Comparison of ENCODE assay signal across 8 cellular contexts in genomic region chr2:99490088-99491065, GRCh38. TPM values are rescaled to one million over a fixed set of nuclear protein-coding genes. Genes with fewer than 3 reads are reported as not detected.
DNase-seq lines count a peak whose midpoint lies in the region; ATAC-seq and TF ChIP-seq lines count a peak whose summit lies in the region.

No MANE protein-coding gene starts in this region.

- in situ Hi-C loops in Panc1 (cut with HindIII; ENCODE audit: low pct_unique_long_range_greater_than_20kb, low sequenced_read_pairs) = no loop called here

- CTCF ChIA-PET in Panc1 (lab: Charles Lee) = interaction anchor here (1.9 kb wide), 1 partner anchor 153 kb away, joined by 4 read pairs; the partner anchor contains the start of gene EIF5B

- peak; percentile 77 for DNase-seq in DMS79 (lab: John Stamatoyannopoulos, UW)
- peak; percentile 78 for DNase-seq in Panc1 (ENCODE audit: low read depth, low spot score)
- peak; percentile 92 for DNase-seq in activated T-helper 1 cell treated with Interleukin-2 at 50 U/mL for 16 hours (ENCODE audit: low read depth)
- peak; percentile 83 for DNase-seq in esophagus squamous epithelium (lab: John Stamatoyannopoulos, UW)
- peak; percentile 82 for DNase-seq in stimulated activated CD8-positive, alpha-beta memory T cell treated with anti-CD3 and anti-CD28 coated beads, Interleukin-7, amount 100 ng/mL, for 24 hours (ENCODE audit: low read depth)

- peak in 1 of 4 donors; percentile 5 for TF ChIP-seq POLR2A in esophagus squamous epithelium (IDR thresholded peaks at IDR 0.05)

- H3K36me3 ChIP-seq in KMS-11 (ENCODE audit: insufficient read depth) (no peaks in the 10 kb centered on the region), Panc1 (ENCODE audit: control insufficient read depth, insufficient read depth, low read length) (no peaks in the 10 kb centered on the region; the same call in none of the 2 replicates), esophagus squamous epithelium (no peaks in the 10 kb centered on the region), muscle layer of duodenum (ENCODE audit: control insufficient read depth in 1 of 2, insufficient read depth in 2 of 2, low read length in 2 of 2) (no peaks in the 10 kb centered on the region)

- peaks cover 28% of the 10 kb centered on the region for H3K4me1 ChIP-seq in KMS-11 (ENCODE audit: low read depth, poor library complexity, severe bottlenecking)
- peaks cover 14% of the 10 kb centered on the region for H3K4me1 ChIP-seq in Panc1 (ENCODE audit: control insufficient read depth, insufficient read depth, low read length)
- H3K4me1 ChIP-seq in esophagus squamous epithelium = peaks cover 21 to 33% (median 23%) of the 10 kb centered on the region in 3 donors
- H3K4me1 ChIP-seq in muscle layer of duodenum (ENCODE audit: control insufficient read depth in 1 of 2, insufficient read depth in 2 of 2, low read length in 2 of 2) = peaks cover 0 to 11% of the 10 kb centered on the region in 2 donors

- intact Hi-C loops in Panc1 (cut with micrococcal nuclease; ENCODE audit: unreplicated experiment) = loop anchor here (10.0 kb wide), 1 partner anchor 406 kb away; no protein-coding TSS in a partner anchor
- intact Hi-C loops in esophagus squamous epithelium (cut with DNase I) = no loop called here

- H2AFZ ChIP-seq in KMS-11 (ENCODE audit: low read depth) = peak overlapping the region; percentile 86

- H3K27ac ChIP-seq in KMS-11 (peak overlapping the region; percentile 29; the same call in 1 of the 2 replicates), Panc1 (ENCODE audit: low read length) (peak overlapping the region; percentile 80), esophagus squamous epithelium (peak overlapping the region; percentile 94 to 100 (median 99)), muscle layer of duodenum (ENCODE audit: low read length) (peak overlapping the region; percentile 53)

- H4K20me1 ChIP-seq in KMS-11 (ENCODE audit: insufficient read depth) = 0 out of 2 replicates have a peak, but pooled peaks cover 13% of the 10 kb centered on the region

- peak; percentile 70 for TF ChIP-seq CTCF in KMS-11 (conservative IDR thresholded peaks at IDR 0.05; ENCODE audit: low read depth, low read length)
- TF ChIP-seq CTCF in Panc1 (IDR thresholded peaks at IDR 0.05) = peak; percentile 89
- peak; percentile 74 to 97 (median 84) for TF ChIP-seq CTCF in esophagus squamous epithelium (IDR thresholded peaks at IDR 0.05)

- peak; percentile 79 for ATAC-seq in GM21786 (IDR thresholded peaks at IDR 0.05; ENCODE audit: unreplicated experiment)
- peak; percentile 92 for ATAC-seq in Panc1

- H3K9me3 ChIP-seq in Panc1 (ENCODE audit: control insufficient read depth, insufficient read depth, low read depth, low read length) (no peaks in the 10 kb centered on the region), esophagus squamous epithelium (no peaks in the 10 kb centered on the region), muscle layer of duodenum (ENCODE audit: control insufficient read depth in 1 of 2, low read length in 2 of 2) (no peaks in the 10 kb centered on the region)

- peak overlapping the region; percentile 42; the same call in 1 of the 2 replicates for H3K9ac ChIP-seq in KMS-11

- no TSS peak for BruUV-seq in Panc1 (replicated peaks; lab: Mats Ljungman, UMichigan)

- peaks cover 36% of the 10 kb centered on the region for H3K79me2 ChIP-seq in KMS-11 (ENCODE audit: insufficient read depth, low read depth)

- POLR2A ChIA-PET in Panc1 (lab: Charles Lee) = no interaction called here

- H3K4me3 ChIP-seq in KMS-11 (IDR thresholded peaks at IDR 0.05; ENCODE audit: insufficient read depth, low read depth, low read length) (peak overlapping the region; percentile 62), Panc1 (ENCODE audit: low read depth in 2 of 2, low read length in 2 of 2) (peak overlapping the region; percentile 67 to 99), esophagus squamous epithelium (peak overlapping the region; percentile 78 to 100 (median 92)), muscle layer of duodenum (ENCODE audit: low read depth in 1 of 2, low read length in 2 of 2) (peak overlapping the region; percentile 60 to 82)

- H3K27me3 ChIP-seq in KMS-11 (ENCODE audit: insufficient read depth, low read depth) (no peaks in the 10 kb centered on the region), Panc1 (ENCODE audit: control insufficient read depth, insufficient read depth, low read length) (peaks cover 2% of the 10 kb centered on the region; the same call in 1 of the 2 replicates), esophagus squamous epithelium (no peaks in the 10 kb centered on the region), muscle layer of duodenum (ENCODE audit: low read depth, low read length) (no peaks in the 10 kb centered on the region)

- WGBS in esophagus squamous epithelium, 2 donors = 2% methylated on average over 25 to 33 of the region's 81 CpGs

- peak overlapping the region; percentile 78 for H3K4me2 ChIP-seq in KMS-11

RNA-seq across cellular contexts. Expression of gene REV1, which starts 0.6 kb away (rescaled TPM):
- total RNA-seq in Panc1 (2021; ENCODE audit: unreplicated experiment) = 35.0 TPM
- 12.2 TPM for polyA plus RNA-seq in Panc1 (2012; ENCODE audit: insufficient read length)
- 10 to 100 TPM; 22.5 to 69.2 (median 39.8) TPM for total RNA-seq in esophagus squamous epithelium

Comparison
In these comparisons a context has a peak if more than half of its experiments do, and no peak if none do; other contexts are left out.
1. Peak in every context shown above with its lines: DNase-seq, ATAC-seq, H3K4me3 ChIP-seq and H3K27ac ChIP-seq.
2. H3K27ac ChIP-seq: peak in every context shown above with its lines; median percentile 99 in esophagus squamous epithelium; 80 in Panc1; 53 in muscle layer of duodenum; 29 in KMS-11.